In genomic region chr1:19532519-19532918, GRCh38 we compare ENCODE assay signal across 21 cellular contexts.
"Had no signal": no experiment of that assay in that cellular context is flagged by ENCODE, and none has a peak within 500 bp of the region (broad histone marks: within the 10 kb centered on the region; RNA-seq: fewer than 3 reads in every experiment).

No MANE protein-coding gene starts in this region.

- ATAC-seq: activated CD8-positive, alpha-beta memory T cell treated with anti-CD3 and anti-CD28 coated beads, Interleukin-2, amount 10 ng/mL, durations not matched to agents 7 days and 5 days; activated CD8-positive, alpha-beta T cell treated with anti-CD3 and anti-CD28 coated beads, Interleukin-2, amount 10 ng/mL, durations not matched to agents 7 days and 5 days; activated naive CD4-positive, alpha-beta T cell treated with anti-CD3 and anti-CD28 coated beads, Interleukin-2, amount 50 U/mL, for 72 hours; activated T-cell treated with anti-CD3 and anti-CD28 coated beads, Interleukin-2, amount 50 U/mL, for 72 hours; heart left ventricle; left lobe of liver; lower lobe of right lung; T-cell had no signal

- H3K27ac ChIP-seq: breast epithelium, lower lobe of right lung, ovary, testis, vagina had no signal

- DNase-seq: activated B cell treated with CpG ODN at 0.5 μM for 24 hours; activated CD8-positive, alpha-beta memory T cell treated with anti-CD3 and anti-CD28 coated beads, Interleukin-2, amount 10 ng/mL, durations not matched to agents 7 days and 5 days; activated CD8-positive, alpha-beta T cell treated with anti-CD3 and anti-CD28 coated beads, Interleukin-2, amount 10 ng/mL, durations not matched to agents 7 days and 5 days; activated naive CD4-positive, alpha-beta T cell; activated T-cell treated with anti-CD3 and anti-CD28 coated beads, Interleukin-2, amount 50 U/mL, for 72 hours; dermis blood vessel endothelial cell; effector CD4-positive, alpha-beta T cell; heart left ventricle; kidney glomerular epithelial cell; lower lobe of right lung; mesenchymal stem cell; naive B cell; ovary; stimulated activated naive CD4-positive, alpha-beta T cell; T-cell; testis; trophoblast cell had no signal

- H3K4me1 ChIP-seq: breast epithelium, vagina had no signal

- H3K36me3 ChIP-seq: breast epithelium, heart left ventricle, lower lobe of right lung, ovary, vagina had no signal

- H3K4me3 ChIP-seq: breast epithelium, heart left ventricle, lower lobe of right lung, ovary, testis, vagina had no signal

- H3K27me3 ChIP-seq: breast epithelium, heart left ventricle, ovary, testis, vagina had no signal

- H3K9me3 ChIP-seq: lower lobe of right lung, ovary, testis had no signal
